1 cellular context compared by ENCODE assay signal in genomic region chr19:40717325-40717879, GRCh38.
TF ChIP-seq lines count a peak whose summit lies in the region.

No MANE protein-coding gene starts in this region.

TF ChIP-seq in H1, 55 proteins besides CTCF, POLR2A, EP300 and RAD21:
- TF ChIP-seq TAF7 (optimal IDR thresholded peaks at IDR 0.05; ENCODE audit: borderline replicate concordance, low read depth, low read length) (no peak), SIN3A (conservative IDR thresholded peaks at IDR 0.05 in 1 of 2, IDR thresholded peaks at IDR 0.05 in 1 of 2; ENCODE audit: low read depth in 1 of 2, low read length in 2 of 2) (0 out of 4 replicates have a peak, but pooled peaks of 1 of the 2 experiments have one; percentile 12), PHF8 (conservative IDR thresholded peaks at IDR 0.05; ENCODE audit: low read depth, low read length) (no peak), POLR2AphosphoS5 (IDR thresholded peaks at IDR 0.05; ENCODE audit: low read depth, low read length) (no peak), MAFK (IDR thresholded peaks at IDR 0.05; ENCODE audit: low read depth, low read length) (no peak), POU5F1 (IDR thresholded peaks at IDR 0.05; ENCODE audit: low read depth, low read length) (no peak), ASH2L (IDR thresholded peaks at IDR 0.05; ENCODE audit: low read length) (peak; percentile 21), CTBP2 (IDR thresholded peaks at IDR 0.05; ENCODE audit: borderline replicate concordance, insufficient read depth, insufficient read length, low read length) (no peak)
